17 cellular contexts compared by ENCODE assay signal in genomic region chrX:77693594-77693993, GRCh38.
DNase-seq lines count a peak whose midpoint lies in the region; ATAC-seq, FAIRE-seq and TF ChIP-seq lines count a peak whose summit lies in the region.
"Had no signal": no experiment of that assay in that cellular context is flagged by ENCODE, and none has a peak within 500 bp of the region (broad histone marks: within the 10 kb centered on the region; RNA-seq: fewer than 3 reads in every experiment).

No MANE protein-coding gene starts in this region.

- H3K4me3 ChIP-seq in CD4-positive, CD25-positive, alpha-beta regulatory T cell (ENCODE audit: low read depth, low read length) = peak overlapping the region; percentile 51
- H3K4me3 ChIP-seq in suprapubic skin (no peak overlapping the region), kidney (ENCODE audit: low read length in 2 of 2) (no peak overlapping the region)
- H3K4me3 ChIP-seq: testis had no signal

- H3K4me1 ChIP-seq in CD4-positive, CD25-positive, alpha-beta regulatory T cell (ENCODE audit: control insufficient read depth, insufficient read depth, low read length, poor library complexity, severe bottlenecking) = no peaks in the 10 kb centered on the region
- H3K4me1 ChIP-seq in suprapubic skin (no peaks in the 10 kb centered on the region), kidney (ENCODE audit: control insufficient read depth in 1 of 2, insufficient read depth in 1 of 2, low read depth in 1 of 2, low read length in 2 of 2) (no peaks in the 10 kb centered on the region)
- H3K4me1 ChIP-seq: testis had no signal

- no peaks in the 10 kb centered on the region for H3K9me3 ChIP-seq in CD4-positive, CD25-positive, alpha-beta regulatory T cell (ENCODE audit: control insufficient read depth in 2 of 2, low read length in 2 of 2)
- H3K9me3 ChIP-seq in suprapubic skin (no peaks in the 10 kb centered on the region), kidney (ENCODE audit: control insufficient read depth in 1 of 2, low read length in 2 of 2) (no peaks in the 10 kb centered on the region)
- H3K9me3 ChIP-seq: testis had no signal

- no peak for FAIRE-seq in kidney (lab: Jason Lieb, UNC)
- FAIRE-seq: endometrium had no signal

- H3K27me3 Mint-ChIP-seq in CD4-positive, CD25-positive, alpha-beta regulatory T cell = no peaks in the 10 kb centered on the region
- H3K27me3 Mint-ChIP-seq in activated CD4-positive, alpha-beta memory T cell treated with anti-CD3 and anti-CD28 coated beads for 36 hours = no peaks in the 10 kb centered on the region
- no peaks in the 10 kb centered on the region for H3K27me3 Mint-ChIP-seq in WTC11 (ENCODE audit: low read depth)

- intact Hi-C loops in activated CD4-positive, alpha-beta memory T cell treated with anti-CD3 and anti-CD28 coated beads for 36 hours (cut with micrococcal nuclease) = no loop called here
- intact Hi-C loops in kidney (cut with DNase I) = no loop called here

- DNase-seq in CD4-positive, CD25-positive, alpha-beta regulatory T cell = no peak
- peak; percentile 6 for DNase-seq in GM13977 (ENCODE audit: low spot score)
- no peak for DNase-seq in activated CD4-positive, alpha-beta memory T cell treated with anti-CD3 and anti-CD28 coated beads for 36 hours
- no peak for DNase-seq in NCI-H146 treated with DMSO at 0.1 percent for 48 hours (lab: John Stamatoyannopoulos, UW; ENCODE audit: unreplicated experiment)
- no peak for DNase-seq in suprapubic skin (ENCODE audit: low spot score in 2 of 2)
- no peak for DNase-seq in kidney
- DNase-seq in WTC11 (ENCODE audit: low spot score) = no peak
- DNase-seq: activated CD4-positive, alpha-beta T cell treated with anti-CD3 and anti-CD28 coated beads for 1 hour; activated T-cell treated with anti-CD3 and anti-CD28 coated beads, Interleukin-2, amount 50 U/mL, for 48 hours; Calu3; Kasumi-1; NCI-H1436; NCI-H226; SIG-M5; testis had no signal

- ATAC-seq in CD4-positive, CD25-positive, alpha-beta regulatory T cell (ENCODE audit: low read depth in 2 of 2) = no peak
- ATAC-seq in GM21723 (IDR thresholded peaks at IDR 0.05; ENCODE audit: unreplicated experiment) (peak; percentile 77), WTC11 (no peak)

- TF ChIP-seq EP300 in suprapubic skin (IDR thresholded peaks at IDR 0.05) = no peak

- H3K9ac ChIP-seq in kidney (ENCODE audit: low read length in 2 of 2) = no peak overlapping the region

- peak overlapping the region; percentile 19 for H3K27ac ChIP-seq in CD4-positive, CD25-positive, alpha-beta regulatory T cell (ENCODE audit: insufficient read depth, low read length, poor library complexity, severe bottlenecking)
- H3K27ac ChIP-seq in suprapubic skin (no peak overlapping the region), kidney (ENCODE audit: low read depth in 2 of 2, low read length in 2 of 2) (no peak overlapping the region)
- H3K27ac ChIP-seq: testis had no signal

- H3K36me3 Mint-ChIP-seq in CD4-positive, CD25-positive, alpha-beta regulatory T cell = no peaks in the 10 kb centered on the region
- H3K36me3 Mint-ChIP-seq in activated CD4-positive, alpha-beta memory T cell treated with anti-CD3 and anti-CD28 coated beads for 36 hours = peaks cover 7% of the 10 kb centered on the region
- H3K36me3 Mint-ChIP-seq in WTC11 = peaks cover 9% of the 10 kb centered on the region

- in situ Hi-C loops in GM13977 (cut with MboI; ENCODE audit: low pct_unique_long_range_greater_than_20kb, low sequenced_read_pairs, unreplicated experiment) = no loop called here

- H3K36me3 ChIP-seq in CD4-positive, CD25-positive, alpha-beta regulatory T cell (ENCODE audit: control insufficient read depth, insufficient read depth, low read length) = peaks cover 36% of the 10 kb centered on the region
- peaks cover 3% of the 10 kb centered on the region for H3K36me3 ChIP-seq in suprapubic skin
- H3K36me3 ChIP-seq in kidney (ENCODE audit: control insufficient read depth in 1 of 2, insufficient read depth in 2 of 2, low read length in 2 of 2) = peaks cover 0 to 4% of the 10 kb centered on the region in 2 donors

- peaks cover 9 to 22% (median 17%) of the 10 kb centered on the region in 4 donors for H3K4me1 Mint-ChIP-seq in CD4-positive, CD25-positive, alpha-beta regulatory T cell
- peaks cover 14% of the 10 kb centered on the region for H3K4me1 Mint-ChIP-seq in activated CD4-positive, alpha-beta memory T cell treated with anti-CD3 and anti-CD28 coated beads for 36 hours (ENCODE audit: low read depth)
- H3K4me1 Mint-ChIP-seq in WTC11 = no peaks in the 10 kb centered on the region

- no peaks in the 10 kb centered on the region for H3K27me3 ChIP-seq in CD4-positive, CD25-positive, alpha-beta regulatory T cell (ENCODE audit: control insufficient read depth, insufficient read depth, low read length)
- no peaks in the 10 kb centered on the region for H3K27me3 ChIP-seq in suprapubic skin
- H3K27me3 ChIP-seq: testis had no signal

- no peak overlapping the region for H3K4me3 Mint-ChIP-seq in CD4-positive, CD25-positive, alpha-beta regulatory T cell
- H3K4me3 Mint-ChIP-seq in activated CD4-positive, alpha-beta memory T cell treated with anti-CD3 and anti-CD28 coated beads for 36 hours = peak overlapping the region; percentile 10
- no peak overlapping the region for H3K4me3 Mint-ChIP-seq in WTC11

- POLR2A ChIA-PET in activated CD4-positive, alpha-beta memory T cell treated with anti-CD3 and anti-CD28 coated beads for 36 hours (lab: Charles Lee) = no interaction called here
- POLR2A ChIA-PET in WTC11 (lab: Charles Lee) = no interaction called here

- CTCF ChIA-PET in activated CD4-positive, alpha-beta memory T cell treated with anti-CD3 and anti-CD28 coated beads for 36 hours (lab: Charles Lee) = no interaction called here
- CTCF ChIA-PET in WTC11 (lab: Charles Lee) = no interaction called here

- peak overlapping the region; percentile 4 to 32 (median 19) for H3K27ac Mint-ChIP-seq in CD4-positive, CD25-positive, alpha-beta regulatory T cell
- peak overlapping the region; percentile 35 for H3K27ac Mint-ChIP-seq in activated CD4-positive, alpha-beta memory T cell treated with anti-CD3 and anti-CD28 coated beads for 36 hours
- no peak overlapping the region for H3K27ac Mint-ChIP-seq in WTC11

- no peak for TF ChIP-seq POLR2A in suprapubic skin (IDR thresholded peaks at IDR 0.05)

- peaks cover 0 to 1% (median 0%) of the 10 kb centered on the region in 7 donors for H3K9me3 Mint-ChIP-seq in CD4-positive, CD25-positive, alpha-beta regulatory T cell
- no peaks in the 10 kb centered on the region for H3K9me3 Mint-ChIP-seq in activated CD4-positive, alpha-beta memory T cell treated with anti-CD3 and anti-CD28 coated beads for 36 hours
- no peaks in the 10 kb centered on the region for H3K9me3 Mint-ChIP-seq in WTC11

- TF ChIP-seq CTCF in GM13977 (IDR thresholded peaks at IDR 0.05; ENCODE audit: extremely low read depth, insufficient read depth, missing control alignments) (no peak), suprapubic skin (IDR thresholded peaks at IDR 0.05) (no peak), kidney (IDR thresholded peaks at IDR 0.05; ENCODE audit: borderline replicate concordance, extremely low read depth, insufficient read depth) (no peak), WTC11 (IDR thresholded peaks at IDR 0.05) (no peak)

- WGBS in suprapubic skin = 87% methylated on average over 5 of the region's 5 CpGs

TF ChIP-seq in WTC11, 78 proteins besides CTCF, POLR2A, EP300 and RAD21 (continues in another document):
- TF ChIP-seq ZNF317 (CRISPR knock-in tag; IDR thresholded peaks at IDR 0.05; ENCODE audit: borderline replicate concordance, low read depth) (no peak), ZSCAN18 (CRISPR knock-in tag; IDR thresholded peaks at IDR 0.05) (no peak), JAZF1 (CRISPR knock-in tag; IDR thresholded peaks at IDR 0.05) (no peak), NR2C2 (CRISPR knock-in tag; IDR thresholded peaks at IDR 0.05) (no peak), HMGA2 (CRISPR knock-in tag; IDR thresholded peaks at IDR 0.05) (no peak), ZNF671 (CRISPR knock-in tag; IDR thresholded peaks at IDR 0.05) (no peak), NFYB (CRISPR knock-in tag; conservative IDR thresholded peaks at IDR 0.05; ENCODE audit: low read depth) (no peak), ZMAT4 (CRISPR knock-in tag; IDR thresholded peaks at IDR 0.05) (no peak), GRHL2 (CRISPR knock-in tag; IDR thresholded peaks at IDR 0.05; ENCODE audit: insufficient replicate concordance, severe bottlenecking) (no peak), ZNF121 (CRISPR knock-in tag; IDR thresholded peaks at IDR 0.05) (no peak), FOXK1 (CRISPR knock-in tag; IDR thresholded peaks at IDR 0.05) (no peak), CBFB (CRISPR knock-in tag; IDR thresholded peaks at IDR 0.05; ENCODE audit: low read depth) (no peak)
- TF ChIP-seq, protein P1, sequence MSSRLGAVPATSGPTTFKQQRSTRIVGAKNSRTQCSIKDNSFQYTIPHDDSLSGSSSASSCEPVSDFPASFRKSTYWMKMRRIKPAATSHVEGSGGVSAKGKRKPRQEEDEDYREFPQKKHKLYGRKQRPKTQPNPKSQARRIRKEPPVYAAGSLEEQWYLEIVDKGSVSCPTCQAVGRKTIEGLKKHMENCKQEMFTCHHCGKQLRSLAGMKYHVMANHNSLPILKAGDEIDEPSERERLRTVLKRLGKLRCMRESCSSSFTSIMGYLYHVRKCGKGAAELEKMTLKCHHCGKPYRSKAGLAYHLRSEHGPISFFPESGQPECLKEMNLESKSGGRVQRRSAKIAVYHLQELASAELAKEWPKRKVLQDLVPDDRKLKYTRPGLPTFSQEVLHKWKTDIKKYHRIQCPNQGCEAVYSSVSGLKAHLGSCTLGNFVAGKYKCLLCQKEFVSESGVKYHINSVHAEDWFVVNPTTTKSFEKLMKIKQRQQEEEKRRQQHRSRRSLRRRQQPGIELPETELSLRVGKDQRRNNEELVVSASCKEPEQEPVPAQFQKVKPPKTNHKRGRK (CRISPR knock-in tag; IDR thresholded peaks at IDR 0.05; ENCODE audit: borderline replicate concordance) = no peak
